In genomic region chr1:193458628-193459027, GRCh38 we compare ENCODE assay signal across 20 cellular contexts.
DNase-seq lines count a peak whose midpoint lies in the region; ATAC-seq and TF ChIP-seq lines count a peak whose summit lies in the region.
"Had no signal": no experiment of that assay in that cellular context is flagged by ENCODE, and none has a peak within 500 bp of the region (broad histone marks: within the 10 kb centered on the region; RNA-seq: fewer than 3 reads in every experiment).

No MANE protein-coding gene starts in this region.

- peak overlapping the region; percentile 94; the same call in 1 of the 2 replicates for H2AFZ ChIP-seq in OCI-LY1 (ENCODE audit: low read length)

- H3K27ac Mint-ChIP-seq in activated naive CD4-positive, alpha-beta T cell treated with anti-CD3 and anti-CD28 coated beads, Interleukin-2, amount 50 U/mL, for 72 hours: peak overlapping the region in 1 of 2 donors; percentile 6
- H3K27ac Mint-ChIP-seq: dendritic cell treated with granulocyte-macrophage colony-stimulating factor and Interleukin-4, amounts not matched to agents 40 ng/mL and 50 ng/mL, for 4 days; nephron progenitor cell; WTC11 had no signal

- no peaks in the 10 kb centered on the region for H3K9me3 Mint-ChIP-seq in activated naive CD4-positive, alpha-beta T cell treated with anti-CD3 and anti-CD28 coated beads, Interleukin-2, amount 50 U/mL, for 72 hours
- H3K9me3 Mint-ChIP-seq: dendritic cell treated with granulocyte-macrophage colony-stimulating factor and Interleukin-4, amounts not matched to agents 40 ng/mL and 50 ng/mL, for 4 days; immature natural killer cell; nephron progenitor cell; WTC11 had no signal

- no peaks in the 10 kb centered on the region for H3K36me3 Mint-ChIP-seq in activated naive CD4-positive, alpha-beta T cell treated with anti-CD3 and anti-CD28 coated beads, Interleukin-2, amount 50 U/mL, for 72 hours
- H3K36me3 Mint-ChIP-seq: immature natural killer cell, WTC11 had no signal

- H3K9me3 ChIP-seq in OCI-LY1 (ENCODE audit: low read length): no peaks in the 10 kb centered on the region
- H3K9me3 ChIP-seq: psoas muscle had no signal

- H3K79me2 ChIP-seq in OCI-LY1 (ENCODE audit: insufficient read depth, low read length): no peaks in the 10 kb centered on the region

- H3K4me3 ChIP-seq in OCI-LY1 (ENCODE audit: low read depth, low read length, poor library complexity, severe bottlenecking): no peak overlapping the region
- H3K4me3 ChIP-seq: psoas muscle had no signal

- DNase-seq in activated naive CD4-positive, alpha-beta T cell treated with Interleukin-2 at 50 U/mL for 16 hours: peak; percentile 42
- no peak for DNase-seq in activated naive CD4-positive, alpha-beta T cell (lab: John Stamatoyannopoulos, UW)
- DNase-seq in activated naive CD4-positive, alpha-beta T cell treated with anti-CD3 and anti-CD28 coated beads, Interleukin-2, amount 50 U/mL, for 72 hours (ENCODE audit: low spot score in 2 of 2): peak in 1 of 2 donors; percentile 28
- DNase-seq in stimulated activated naive CD8-positive, alpha-beta T cell treated with anti-CD3 and anti-CD28 coated beads, Interleukin-15, Interleukin-2, amounts not matched to agents 100 U/mL and 50 U/mL, for 24 hours: no peak
- no peak for DNase-seq in NK-92 (lab: John Stamatoyannopoulos, UW; ENCODE audit: unreplicated experiment)
- no peak for DNase-seq in putamen (ENCODE audit: low spot score)
- no peak for DNase-seq in kidney glomerular epithelial cell (lab: John Stamatoyannopoulos, UW)
- DNase-seq: Calu3, erythroblast, HCEC 1CT, Karpas-422, NCI-H1092 treated with DMSO at 0.1 percent for 48 hours, NCI-H82, nephron progenitor cell, psoas muscle, RPMI8226 had no signal

- ATAC-seq in activated naive CD4-positive, alpha-beta T cell treated with anti-CD3 and anti-CD28 coated beads, Interleukin-2, amount 50 U/mL, for 72 hours: peak; percentile 78 to 85
- ATAC-seq in stimulated activated naive CD8-positive, alpha-beta T cell treated with anti-CD3 and anti-CD28 coated beads, Interleukin-15, Interleukin-2, amounts not matched to agents 100 U/mL and 50 U/mL, for 24 hours: peak; percentile 72
- ATAC-seq: psoas muscle, WTC11 had no signal

- no peaks in the 10 kb centered on the region for H3K36me3 ChIP-seq in OCI-LY1 (ENCODE audit: insufficient read depth, low read length)

- H3K9me2 ChIP-seq in OCI-LY1 (ENCODE audit: low read depth, low read length): no peaks in the 10 kb centered on the region

- no peak for TF ChIP-seq CTCF in OCI-LY1 (IDR thresholded peaks at IDR 0.05; ENCODE audit: low read length)

- H3K4me1 ChIP-seq in OCI-LY1 (ENCODE audit: insufficient read depth, low read length, severe bottlenecking): peaks cover 40% of the 10 kb centered on the region
- H3K4me1 ChIP-seq: psoas muscle had no signal

- H3K4me2 ChIP-seq in OCI-LY1 (ENCODE audit: low read length): no peak overlapping the region

- no peaks in the 10 kb centered on the region for H3F3A ChIP-seq in OCI-LY1 (ENCODE audit: insufficient read depth, low read length)

- no peak overlapping the region for H3K27ac ChIP-seq in OCI-LY1 (ENCODE audit: low read depth, low read length, poor library complexity, severe bottlenecking)
- H3K27ac ChIP-seq: psoas muscle had no signal

- H4K20me1 ChIP-seq in OCI-LY1 (ENCODE audit: insufficient read depth, low read length): no peaks in the 10 kb centered on the region

- no peak overlapping the region for H3K9ac ChIP-seq in OCI-LY1 (ENCODE audit: low read length)

- H3K27me3 ChIP-seq in OCI-LY1 (ENCODE audit: insufficient read depth, low read length): no peaks in the 10 kb centered on the region
